In the genomic region with DNA sequence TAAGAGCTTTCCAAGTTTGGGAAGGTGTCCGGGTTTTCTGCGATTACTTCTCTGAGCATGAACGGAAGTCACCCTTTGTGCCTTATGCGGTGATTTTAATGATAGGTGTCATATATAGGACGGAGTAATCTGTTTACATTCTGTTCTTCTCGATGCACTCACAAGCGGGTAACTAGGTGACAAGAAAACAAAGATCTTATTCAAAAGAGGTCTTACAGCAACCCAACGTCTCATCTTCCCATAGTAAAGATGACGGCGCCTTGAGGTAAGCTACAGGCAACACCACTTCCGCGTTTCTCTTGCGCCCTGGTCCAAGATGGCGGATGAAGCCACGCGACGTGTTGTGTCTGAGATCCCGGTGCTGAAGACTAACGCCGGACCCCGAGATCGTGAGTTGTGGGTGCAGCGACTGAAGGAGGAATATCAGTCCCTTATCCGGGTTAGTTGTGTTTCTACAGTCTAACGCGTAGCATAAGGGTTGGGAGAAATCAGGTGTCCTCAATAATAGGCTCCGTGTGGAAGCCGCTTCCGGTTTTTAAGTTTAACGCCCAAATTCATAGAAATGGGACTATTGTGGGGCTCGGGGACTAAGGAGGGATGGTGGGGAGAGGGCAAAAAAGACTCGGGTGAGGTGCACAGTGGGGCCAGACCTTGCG, we compare ENCODE assay signal across 8 cellular contexts. TPM values are rescaled to one million over a fixed set of nuclear protein-coding genes. Genes with fewer than 3 reads are reported as not detected.
DNase-seq lines count a peak whose midpoint lies in the region; ATAC-seq, FAIRE-seq and TF ChIP-seq lines count a peak whose summit lies in the region.

Gene UFC1, plus strand, starts transcription at position 297 of the 656 bp plus-strand sequence. Its CDS starts 20 bp downstream, at position 317.

- ATAC-seq in GM18907 (IDR thresholded peaks at IDR 0.05; ENCODE audit: unreplicated experiment) (peak; percentile 82), HG03342 (IDR thresholded peaks at IDR 0.05; ENCODE audit: unreplicated experiment) (peak; percentile 86)

- peak; percentile 92 for DNase-seq in ACHN
- peak; percentile 85 for DNase-seq in NCI-H446 treated with DMSO at 0.1 percent for 48 hours (lab: John Stamatoyannopoulos, UW)
- DNase-seq in activated CD4-positive, CD25-positive, alpha-beta regulatory T cell treated with anti-CD3 and anti-CD28 coated beads, Interleukin-2, amount 50 U/mL, for 16 hours (ENCODE audit: low read depth, low spot score): peak; percentile 63
- DNase-seq in cerebellar cortex (ENCODE audit: low spot score): peak; percentile 93
- peak; percentile 89 for DNase-seq in kidney
- peak; percentile 59 to 61 for DNase-seq in stimulated activated CD4-positive, alpha-beta T cell treated with anti-CD3 and anti-CD28 coated beads, Interleukin-15, amount 100 ng/mL, for 1 hour (ENCODE audit: low read depth in 1 of 2, low spot score in 1 of 2)

- no peaks in the 10 kb centered on the region for H3K36me3 ChIP-seq in kidney (ENCODE audit: control insufficient read depth in 1 of 2, insufficient read depth in 2 of 2, low read length in 2 of 2)

- no peak for TF ChIP-seq CTCF in kidney (IDR thresholded peaks at IDR 0.05; ENCODE audit: borderline replicate concordance, extremely low read depth, insufficient read depth)

- in situ Hi-C loops in ACHN (cut with HindIII; ENCODE audit: low pct_ligation_motif_present, low pct_unique_long_range_greater_than_20kb, low sequenced_read_pairs): no loop called here

- peak within 1 kb of the TSS; percentile 81 for H3K9ac ChIP-seq in kidney (ENCODE audit: low read length in 2 of 2)

- FAIRE-seq in kidney (lab: Jason Lieb, UNC): no peak

- H3K9me3 ChIP-seq in kidney (ENCODE audit: control insufficient read depth in 1 of 2, low read length in 2 of 2): no peaks in the 10 kb centered on the region

- H3K4me3 ChIP-seq in kidney (ENCODE audit: low read length in 2 of 2): peak within 1 kb of the TSS; percentile 86 to 95

- intact Hi-C loops in kidney (cut with DNase I): no loop called here

- H3K27ac ChIP-seq in kidney (ENCODE audit: low read depth in 2 of 2, low read length in 2 of 2): peak within 1 kb of the TSS; percentile 96

- peaks cover 2 to 3% of the 10 kb centered on the region in 2 donors for H3K4me1 ChIP-seq in kidney (ENCODE audit: control insufficient read depth in 1 of 2, insufficient read depth in 1 of 2, low read depth in 1 of 2, low read length in 2 of 2)

RNA-seq across cellular contexts. Expression of gene UFC1, which starts in this region (rescaled TPM):
- total RNA-seq in kidney: 96.9 TPM
- 175 TPM for polyA plus RNA-seq in kidney (ENCODE audit: insufficient read depth, low read depth, low replicate concordance)

Comparison
In these comparisons a context has a peak if more than half of its experiments do, and no peak if none do; other contexts are left out.
1. Peak in every context shown above with its lines: DNase-seq, ATAC-seq, H3K4me3 ChIP-seq and H3K27ac ChIP-seq.